Comparison of ENCODE assay signal across 8 cellular contexts in genomic region chr7:65140543-65141404, GRCh38.
A peak's percentile ranks its signal among the peaks of the same experiment; 100 is the strongest.
DNase-seq lines count a peak whose midpoint lies in the region; ATAC-seq and TF ChIP-seq lines count a peak whose summit lies in the region.
"Not testable (repeated sequence)": the region's sequence is repeated elsewhere in the genome, so short reads cannot be mapped to it uniquely, and the experiment has no call there.

No MANE protein-coding gene starts in this region.

- POLR2A ChIA-PET in HEK293 (lab: Yijun Ruan, JAX): not testable (repeated sequence)

- not testable (repeated sequence) for TF ChIP-seq CTCF in HEK293 (tag by site-specific recombination; IDR thresholded peaks at IDR 0.05); mammary epithelial cell (conservative IDR thresholded peaks at IDR 0.05 in 1 of 2, IDR thresholded peaks at IDR 0.05 in 1 of 2; ENCODE audit: extremely low read depth in 1 of 2, insufficient read depth in 1 of 2, low read depth in 1 of 2, low read length in 2 of 2); spleen (IDR thresholded peaks at IDR 0.05 in 8 of 11, conservative IDR thresholded peaks at IDR 0.05 in 3 of 11)

- DNase-seq in COLO668 (lab: John Stamatoyannopoulos, UW; ENCODE audit: unreplicated experiment) (peak; percentile 32), NCI-H1417 (lab: John Stamatoyannopoulos, UW) (peak in 2 of 3 experiments; percentile 38 to 49), spleen (peak; percentile 21)
- not testable (repeated sequence) for DNase-seq in mammary epithelial cell; iPS DF 6.9 (ENCODE audit: low read depth, low spot score); memory B cell (ENCODE audit: low spot score in 2 of 2)

- H3K4me2 ChIP-seq in mammary epithelial cell (ENCODE audit: insufficient read depth, low read depth, low read length): peak overlapping the region; percentile 67

- not testable (repeated sequence) for H4K20me1 ChIP-seq in mammary epithelial cell (ENCODE audit: insufficient read depth, low read length)

- not testable (repeated sequence) for H3K36me3 Mint-ChIP-seq in memory B cell

- not testable (repeated sequence) for H3K4me3 Mint-ChIP-seq in memory B cell

- H3K9ac ChIP-seq in mammary epithelial cell (ENCODE audit: insufficient read depth, low read length): not testable (repeated sequence)

- not testable (repeated sequence) for TF ChIP-seq POLR2A in spleen (IDR thresholded peaks at IDR 0.05)

- H3K4me1 Mint-ChIP-seq in memory B cell: not testable (repeated sequence)

- in situ Hi-C loops in mammary epithelial cell (cut with MboI; ENCODE audit: low sequenced_read_pairs in 2 of 2): not testable (repeated sequence)

- not testable (repeated sequence) for H3K27me3 ChIP-seq in mammary epithelial cell (ENCODE audit: insufficient read depth, low read length); iPS DF 6.9 (ENCODE audit: control insufficient read depth, insufficient read depth, low read length); spleen (replicated peaks in 1 of 7)

- intact Hi-C loops in mammary epithelial cell (cut with micrococcal nuclease); spleen (cut with DNase I; ENCODE audit: low total_unique reads): not testable (repeated sequence)

- H3K4me1 ChIP-seq in HEK293 (ENCODE audit: control insufficient read depth, insufficient read depth, low read length); mammary epithelial cell (ENCODE audit: insufficient read depth, low read length); iPS DF 6.9 (ENCODE audit: control insufficient read depth, insufficient read depth, low read length); spleen: not testable (repeated sequence)

- CTCF ChIA-PET in HEK293 (lab: Yijun Ruan, JAX); mammary epithelial cell (lab: Charles Lee; ENCODE audit: low non-redundant PET): not testable (repeated sequence)

- H3K4me3 ChIP-seq in HEK293 (ENCODE audit: low read depth, low read length) (peak overlapping the region; percentile 39), mammary epithelial cell (replicated peaks in 1 of 3; ENCODE audit: insufficient read depth in 1 of 3, low read depth in 2 of 3, low read length in 3 of 3) (peak overlapping the region in 1 of 3 experiments; percentile 26), iPS DF 6.9 (ENCODE audit: low read length) (peak overlapping the region; percentile 40; the same call in 1 of the 2 replicates), spleen (peak overlapping the region in 1 of 8 donors; percentile 40)

- no CpG with 5 or more reads among the region's 79 CpGs for WGBS in mammary epithelial cell (ENCODE audit: low coverage, missing lambda C conversion rate)
- WGBS in iPS DF 6.9 (ENCODE audit: insufficient coverage, insufficient read length): no CpG with 5 or more reads among the region's 79 CpGs
- WGBS in spleen, 5 donors: 0 to 1% (median 0%) methylated on average over 4 to 42 of the region's 79 CpGs; no CpG with 5 or more reads in 2 of the 5 donors

- H3K79me2 ChIP-seq in mammary epithelial cell (ENCODE audit: insufficient read depth, low read length): not testable (repeated sequence)

- not testable (repeated sequence) for H3K27me3 Mint-ChIP-seq in memory B cell

- not testable (repeated sequence) for H3K27ac Mint-ChIP-seq in memory B cell

- dilution Hi-C loops in mammary epithelial cell (cut with HindIII; ENCODE audit: low sequenced_read_pairs): not testable (repeated sequence)

- H3K27ac ChIP-seq in HEK293 (ENCODE audit: extremely low read depth, low read depth, low read length); mammary epithelial cell (ENCODE audit: insufficient read depth, low read depth, low read length); iPS DF 6.9 (ENCODE audit: low read length); spleen: not testable (repeated sequence)

- not testable (repeated sequence) for H3K36me3 ChIP-seq in HEK293 (ENCODE audit: control insufficient read depth in 2 of 2, insufficient read depth in 1 of 2, low read length in 2 of 2); mammary epithelial cell (ENCODE audit: insufficient read depth, low read length); iPS DF 6.9 (ENCODE audit: control insufficient read depth, insufficient read depth, low read length); spleen

- not testable (repeated sequence) for H2AFZ ChIP-seq in mammary epithelial cell (ENCODE audit: low read depth, low read length)

- not testable (repeated sequence) for BruUV-seq in mammary epithelial cell (replicated peaks; lab: Mats Ljungman, UMichigan)

- ATAC-seq in SK-N-SH treated with all-trans-retinoic acid at 6 μM for 48 hours: peak; percentile 52; the same call in 1 of the 3 replicates
- peak; percentile 35 for ATAC-seq in memory B cell (ENCODE audit: low read depth)

- H3K9me3 Mint-ChIP-seq in memory B cell: not testable (repeated sequence)

- not testable (repeated sequence) for H3K9me3 ChIP-seq in HEK293 (ENCODE audit: control insufficient read depth, insufficient read depth, low read depth, low read length); mammary epithelial cell (replicated peaks; ENCODE audit: insufficient read depth, low read length); iPS DF 6.9 (ENCODE audit: control insufficient read depth, insufficient read depth, low read length); spleen

TF ChIP-seq in HEK293, 187 proteins besides CTCF, POLR2A, EP300 and RAD21:
- TF ChIP-seq ZBTB26 (tag by site-specific recombination; optimal IDR thresholded peaks at IDR 0.05): peak; percentile 12
